In the genomic region with DNA sequence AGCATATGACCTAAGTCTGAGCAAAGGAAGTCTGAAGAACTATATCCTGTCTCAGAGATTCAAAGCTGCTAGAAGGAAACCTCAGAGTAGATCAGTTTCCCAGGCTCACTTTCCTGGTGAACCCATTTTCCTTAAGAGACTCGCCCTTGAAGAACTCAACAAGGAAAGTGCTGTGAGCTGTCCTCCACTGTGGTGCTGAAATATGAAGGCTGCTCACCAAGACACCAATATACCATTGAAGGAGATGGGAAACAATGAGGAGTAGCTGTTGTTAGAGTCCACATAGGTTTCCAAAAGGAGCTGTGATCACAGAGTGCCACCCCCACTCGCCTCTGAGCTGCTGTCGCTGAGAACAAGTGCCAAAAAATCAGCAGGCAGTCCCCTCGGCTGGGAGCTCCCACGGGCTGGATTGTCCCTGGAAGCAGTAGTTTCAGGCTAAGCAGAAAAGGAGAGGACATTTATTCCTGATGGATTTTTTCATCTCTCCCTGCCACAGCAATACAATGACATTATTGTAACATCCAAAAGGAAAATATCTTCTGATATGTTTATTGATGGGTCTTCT, we compare ENCODE assay signal across 12 cellular contexts.
DNase-seq lines count a peak whose midpoint lies in the region; ATAC-seq and TF ChIP-seq lines count a peak whose summit lies in the region.
"Had no signal": no experiment of that assay in that cellular context is flagged by ENCODE, and none has a peak within 500 bp of the region (broad histone marks: within the 10 kb centered on the region; RNA-seq: fewer than 3 reads in every experiment).

No MANE protein-coding gene starts in this region.

- peaks cover 3% of the 10 kb centered on the region for H3K27me3 Mint-ChIP-seq in H9 (ENCODE audit: low read depth)
- H3K27me3 Mint-ChIP-seq in nephron progenitor cell (ENCODE audit: low read depth, poor library complexity): peaks cover 11% of the 10 kb centered on the region

- no peaks in the 10 kb centered on the region for H3K4me1 ChIP-seq in H9 (ENCODE audit: insufficient read depth, low read length)

- no peak overlapping the region for H4K8ac ChIP-seq in H9 (replicated peaks; ENCODE audit: insufficient read length, low read depth, low read length)

- no peak overlapping the region for H3K27ac ChIP-seq in H9 (ENCODE audit: insufficient read length, low read depth, low read length)

- no peak overlapping the region for H4K5ac ChIP-seq in H9 (ENCODE audit: insufficient read length, low read depth, low read length)

- no peak overlapping the region for H4K91ac ChIP-seq in H9 (ENCODE audit: insufficient read length, low read depth, low read length)

- H3K4me2 ChIP-seq in H9 (ENCODE audit: insufficient read depth, insufficient read length, low read length): no peak overlapping the region

- no peak overlapping the region for H2BK120ac ChIP-seq in H9 (ENCODE audit: low read depth, low read length, poor library complexity, severe bottlenecking)

- H3K4me1 Mint-ChIP-seq in H9: peaks cover 3% of the 10 kb centered on the region in 2 experiments; a peak in 3 of 4 replicates
- no peaks in the 10 kb centered on the region for H3K4me1 Mint-ChIP-seq in nephron progenitor cell
- H3K4me1 Mint-ChIP-seq: central memory CD8-positive, alpha-beta T cell; naive B cell had no signal

- DNase-seq in H9 (peak; percentile 66), NCI-H460 (ENCODE audit: extremely low read depth, low read depth) (peak; percentile 11), choroid plexus epithelial cell (ENCODE audit: low read depth) (peak; percentile 21), nephron progenitor cell (peak; percentile 73), NCI-H128 (lab: John Stamatoyannopoulos, UW; ENCODE audit: unreplicated experiment) (no peak), NCI-H1092 (lab: John Stamatoyannopoulos, UW) (no peak)
- no peak for DNase-seq in stimulated activated CD4-positive, alpha-beta T cell treated with anti-CD3 and anti-CD28 coated beads, Interleukin-4, amount 100 ng/mL, for 4 hours
- DNase-seq: naive B cell; stimulated activated naive CD4-positive, alpha-beta T cell; SW 1271 had no signal

- no peak overlapping the region for H3K4me3 ChIP-seq in choroid plexus epithelial cell (ENCODE audit: low read depth, low read length)

- no peaks in the 10 kb centered on the region for H3K79me2 ChIP-seq in H9 (ENCODE audit: insufficient read depth, low read length)

- no peak overlapping the region for H3K9ac ChIP-seq in H9 (ENCODE audit: extremely low read depth, insufficient read length, low read length)

- no peaks in the 10 kb centered on the region for H3K36me3 Mint-ChIP-seq in H9 (ENCODE audit: insufficient read depth in 1 of 3, low read depth in 3 of 3)
- H3K36me3 Mint-ChIP-seq in nephron progenitor cell (ENCODE audit: low read depth): no peaks in the 10 kb centered on the region
- H3K36me3 Mint-ChIP-seq: naive B cell had no signal

- no peak overlapping the region for H3T11ph ChIP-seq in H9 (ENCODE audit: low read length)

- ATAC-seq in GM21526 (IDR thresholded peaks at IDR 0.05; ENCODE audit: low FRiP score, unreplicated experiment): no peak

- WGBS in H9 (ENCODE audit: extremely low coverage, insufficient read length, low lambda C conversion rate): no CpG with 5 or more reads among the region's 5 CpGs

- H2BK5ac ChIP-seq in H9 (ENCODE audit: insufficient read length, low read length): no peak overlapping the region

- no peaks in the 10 kb centered on the region for H3K79me1 ChIP-seq in H9 (ENCODE audit: insufficient read depth, low read depth, low read length, poor library complexity, severe bottlenecking)

- no peak overlapping the region for H2BK12ac ChIP-seq in H9 (ENCODE audit: insufficient read length, low read depth, low read length)

- no peaks in the 10 kb centered on the region for H3K9me3 Mint-ChIP-seq in H9
- H3K9me3 Mint-ChIP-seq in nephron progenitor cell: no peaks in the 10 kb centered on the region
- H3K9me3 Mint-ChIP-seq: central memory CD8-positive, alpha-beta T cell had no signal

- H4K20me1 ChIP-seq in H9 (ENCODE audit: control insufficient read depth, insufficient read depth, insufficient read length): no peaks in the 10 kb centered on the region

- H3K23me2 ChIP-seq in H9 (ENCODE audit: insufficient read length, low read depth, low read length, poor library complexity, severe bottlenecking): no peaks in the 10 kb centered on the region

- H2BK15ac ChIP-seq in H9 (ENCODE audit: low read depth, low read length): no peak overlapping the region

- H3K27ac Mint-ChIP-seq in H9 (no peak overlapping the region), nephron progenitor cell (no peak overlapping the region)
- H3K27ac Mint-ChIP-seq: naive B cell had no signal

- H3K4me3 Mint-ChIP-seq in H9 (no peak overlapping the region), nephron progenitor cell (no peak overlapping the region)
- H3K4me3 Mint-ChIP-seq: central memory CD8-positive, alpha-beta T cell; naive B cell had no signal

- H2BK20ac ChIP-seq in H9 (ENCODE audit: low read depth, low read length, poor library complexity, severe bottlenecking): no peak overlapping the region

- H3K4ac ChIP-seq in H9 (ENCODE audit: low read depth, low read length): no peak overlapping the region

- H3K18ac ChIP-seq in H9 (ENCODE audit: insufficient read length, low read depth, low read length): no peak overlapping the region

- no peak overlapping the region for H3K23ac ChIP-seq in H9 (ENCODE audit: insufficient read length, low read depth, low read length)

- H3K9me3 ChIP-seq in H9 (ENCODE audit: control insufficient read depth, low read depth, low read length): no peaks in the 10 kb centered on the region

- no peak overlapping the region for H2AFZ ChIP-seq in H9 (ENCODE audit: low read length)

- H2AK5ac ChIP-seq in H9 (ENCODE audit: insufficient read length, low read length): no peak overlapping the region

- H3K27me3 ChIP-seq in H9 (ENCODE audit: insufficient read depth, low read length): no peaks in the 10 kb centered on the region

- no peak overlapping the region for H3K14ac ChIP-seq in H9 (ENCODE audit: insufficient read depth, low read length)

- H3K56ac ChIP-seq in H9 (ENCODE audit: insufficient read length, low read depth, low read length): no peak overlapping the region

- no peak for TF ChIP-seq CTCF in H9 (conservative IDR thresholded peaks at IDR 0.05)
- no peak for TF ChIP-seq CTCF in choroid plexus epithelial cell (conservative IDR thresholded peaks at IDR 0.05; ENCODE audit: low read depth, low read length)
- TF ChIP-seq CTCF in nephron progenitor cell (IDR thresholded peaks at IDR 0.05): no peak

Comparison
In these comparisons a context has a peak if more than half of its experiments do, and no peak if none do; other contexts are left out.
1. DNase-seq: peak in H9 (single experiment), NCI-H460 (single experiment), choroid plexus epithelial cell (single experiment) and nephron progenitor cell (single experiment); none in NCI-H128 (single experiment), NCI-H1092 (single experiment) and stimulated activated CD4-positive, alpha-beta T cell treated with anti-CD3 and anti-CD28 coated beads, Interleukin-4, amount 100 ng/mL, for 4 hours (0 of 2).